30 cellular contexts compared by ENCODE assay signal in genomic region chr4:153547520-153547919, GRCh38.
DNase-seq lines count a peak whose midpoint lies in the region; ATAC-seq and TF ChIP-seq lines count a peak whose summit lies in the region.
"Had no signal": no experiment of that assay in that cellular context is flagged by ENCODE, and none has a peak within 500 bp of the region (broad histone marks: within the 10 kb centered on the region; RNA-seq: fewer than 3 reads in every experiment).

No MANE protein-coding gene starts in this region.

- CTCF ChIA-PET in A673 (lab: Charles Lee): no interaction called here

- H3K4me3 ChIP-seq in aorta (ENCODE audit: low read length in 2 of 2): no peak overlapping the region
- no peak overlapping the region for H3K4me3 ChIP-seq in A673 (ENCODE audit: low read depth, low read length, poor library complexity, severe bottlenecking)
- H3K4me3 ChIP-seq: ascending aorta, left lung, PC-9, suprapubic skin, upper lobe of right lung had no signal

- H3K9me3 ChIP-seq in aorta (ENCODE audit: control insufficient read depth, low read length): no peaks in the 10 kb centered on the region
- no peaks in the 10 kb centered on the region for H3K9me3 ChIP-seq in A673 (ENCODE audit: low read depth, low read length, poor library complexity, severe bottlenecking)
- H3K9me3 ChIP-seq: ascending aorta, left lung, SK-N-SH, suprapubic skin, upper lobe of right lung had no signal

- H3K27me3 Mint-ChIP-seq in natural killer cell (ENCODE audit: low read depth in 2 of 2): no peaks in the 10 kb centered on the region
- H3K27me3 Mint-ChIP-seq in natural killer cell treated with Interleukin-12 subunit alpha and Interleukin-12 subunit beta and Interleukin-15 and Interleukin-18, amount 100 ng/mL, for 72 hours: no peaks in the 10 kb centered on the region
- H3K27me3 Mint-ChIP-seq in memory B cell: no peaks in the 10 kb centered on the region
- H3K27me3 Mint-ChIP-seq: activated naive CD8-positive, alpha-beta T cell treated with anti-CD3 and anti-CD28 coated beads, Interleukin-2, amount 10 ng/mL, durations not matched to agents 7 days and 5 days had no signal

- H3K36me3 ChIP-seq in aorta (ENCODE audit: control insufficient read depth in 1 of 2, insufficient read depth in 2 of 2, low read length in 1 of 2): no peaks in the 10 kb centered on the region
- no peaks in the 10 kb centered on the region for H3K36me3 ChIP-seq in A673 (ENCODE audit: insufficient read depth, low read length, poor library complexity, severe bottlenecking)
- H3K36me3 ChIP-seq: ascending aorta, left lung had no signal

- no peaks in the 10 kb centered on the region for H3K9me3 Mint-ChIP-seq in natural killer cell
- H3K9me3 Mint-ChIP-seq in natural killer cell treated with Interleukin-12 subunit alpha and Interleukin-12 subunit beta and Interleukin-15 and Interleukin-18, amount 100 ng/mL, for 72 hours: peaks cover 2% of the 10 kb centered on the region
- no peaks in the 10 kb centered on the region for H3K9me3 Mint-ChIP-seq in memory B cell
- H3K9me3 Mint-ChIP-seq: activated naive CD8-positive, alpha-beta T cell treated with anti-CD3 and anti-CD28 coated beads, Interleukin-2, amount 10 ng/mL, durations not matched to agents 7 days and 5 days; T-helper 1 cell treated with Interleukin-12 subunit alpha and Interleukin-12 subunit beta and Interleukin-4 antibody, amounts not matched to agents 30 μg/mL and 1 μg/mL, for 36 hours had no signal

- H3K4me3 Mint-ChIP-seq in natural killer cell: peak overlapping the region; percentile 6
- no peak overlapping the region for H3K4me3 Mint-ChIP-seq in natural killer cell treated with Interleukin-12 subunit alpha and Interleukin-12 subunit beta and Interleukin-15 and Interleukin-18, amount 100 ng/mL, for 72 hours
- no peak overlapping the region for H3K4me3 Mint-ChIP-seq in memory B cell
- H3K4me3 Mint-ChIP-seq: activated naive CD8-positive, alpha-beta T cell treated with anti-CD3 and anti-CD28 coated beads, Interleukin-2, amount 10 ng/mL, durations not matched to agents 7 days and 5 days; T-helper 1 cell treated with Interleukin-12 subunit alpha and Interleukin-12 subunit beta and Interleukin-4 antibody, amounts not matched to agents 30 μg/mL and 1 μg/mL, for 36 hours had no signal

- no peak overlapping the region for H3K27ac ChIP-seq in aorta (ENCODE audit: low read depth in 1 of 2, low read length in 2 of 2)
- no peak overlapping the region for H3K27ac ChIP-seq in A673 (ENCODE audit: low read depth, low read length, poor library complexity, severe bottlenecking)
- H3K27ac ChIP-seq: 22Rv1, C4-2B, left lung, PC-9, suprapubic skin, upper lobe of right lung had no signal

- H3K36me3 Mint-ChIP-seq in natural killer cell: no peaks in the 10 kb centered on the region
- H3K36me3 Mint-ChIP-seq in natural killer cell treated with Interleukin-12 subunit alpha and Interleukin-12 subunit beta and Interleukin-15 and Interleukin-18, amount 100 ng/mL, for 72 hours: no peaks in the 10 kb centered on the region
- H3K36me3 Mint-ChIP-seq in memory B cell: peaks cover 16% of the 10 kb centered on the region

- H3K4me1 Mint-ChIP-seq in natural killer cell (peaks cover 40 to 44% of the 10 kb centered on the region in 2 donors), memory B cell (peaks cover 29% of the 10 kb centered on the region)
- peaks cover 27 to 32% of the 10 kb centered on the region in 2 donors for H3K4me1 Mint-ChIP-seq in natural killer cell treated with Interleukin-12 subunit alpha and Interleukin-12 subunit beta and Interleukin-15 and Interleukin-18, amount 100 ng/mL, for 72 hours (ENCODE audit: low read depth in 2 of 2)

- H3K4me1 ChIP-seq in aorta (ENCODE audit: control insufficient read depth in 1 of 2, insufficient read depth in 2 of 2, low read length in 2 of 2) (peaks cover 0 to 5% of the 10 kb centered on the region in 2 donors), A673 (ENCODE audit: insufficient read depth, low read length, poor library complexity, severe bottlenecking) (peaks cover 9% of the 10 kb centered on the region)
- H3K4me1 ChIP-seq: left lung, suprapubic skin, upper lobe of right lung had no signal

- no peak for ATAC-seq in natural killer cell
- ATAC-seq in natural killer cell treated with Interleukin-12 subunit alpha and Interleukin-12 subunit beta and Interleukin-15 and Interleukin-18, amount 100 ng/mL, for 72 hours: no peak
- ATAC-seq in memory B cell (ENCODE audit: low read depth): no peak
- peak; percentile 35 for ATAC-seq in aorta (ENCODE audit: low FRiP score)
- ATAC-seq: left lung, Right ventricle myocardium inferior, upper lobe of right lung had no signal

- BruUV-seq in A673 (replicated peaks; lab: Mats Ljungman, UMichigan): no TSS peak

- intact Hi-C loops in natural killer cell (cut with micrococcal nuclease): no loop called here
- intact Hi-C loops in aorta (cut with DNase I): loop anchor here in 1 of 2 donors (5.0 kb wide), 1 partner anchor 60 kb away; no protein-coding TSS in a partner anchor
- intact Hi-C loops in A673 (cut with micrococcal nuclease; ENCODE audit: unreplicated experiment): no loop called here

- WGBS in aorta, 2 donors: 64 to 76% methylated on average over 5 of the region's 5 CpGs

- TF ChIP-seq CTCF in natural killer cell (IDR thresholded peaks at IDR 0.05): no peak
- no peak for TF ChIP-seq CTCF in A673 (conservative IDR thresholded peaks at IDR 0.05; ENCODE audit: low read depth, low read length)

- DNase-seq in DMS 273 (lab: John Stamatoyannopoulos, UW; ENCODE audit: unreplicated experiment): peak; percentile 39
- DNase-seq in DMS 273 treated with DMSO at 0.1 percent for 48 hours (lab: John Stamatoyannopoulos, UW): no peak
- DNase-seq in natural killer cell: no peak
- no peak for DNase-seq in natural killer cell treated with Interleukin-12 subunit alpha and Interleukin-12 subunit beta and Interleukin-15 and Interleukin-18, amount 100 ng/mL, for 72 hours (ENCODE audit: low spot score)
- no peak for DNase-seq in memory B cell (ENCODE audit: low spot score in 2 of 2)
- no peak for DNase-seq in aorta
- DNase-seq in stimulated activated CD4-positive, alpha-beta T cell treated with anti-CD3 and anti-CD28 coated beads, Interleukin-12 subunit alpha, Interleukin-12 subunit beta, amount 100 ng/mL, for 4 hours: no peak
- no peak for DNase-seq in A673 (ENCODE audit: low spot score)
- DNase-seq: activated CD4-positive, alpha-beta T cell treated with anti-CD3 and anti-CD28 coated beads, Interleukin-2, amount 50 U/mL, for 48 hours; activated CD8-positive, alpha-beta memory T cell treated with anti-CD3 and anti-CD28 coated beads, Interleukin-2, amount 50 U/mL, for 48 hours; activated naive CD8-positive, alpha-beta T cell treated with anti-CD3 and anti-CD28 coated beads, Interleukin-2, amount 10 ng/mL, durations not matched to agents 7 days and 5 days; cortex of kidney; effector memory CD4-positive, alpha-beta T cell; KBM-7; left lung; NCI-H1092; NCI-H1694; NCI-H510A treated with DMSO at 0.1 percent for 48 hours; occipital lobe; PC-9; SK-N-SH; stimulated activated CD4-positive, alpha-beta T cell treated with anti-CD3 and anti-CD28 coated beads, Interleukin-15, amount 100 ng/mL, for 24 hours; stimulated activated CD4-positive, alpha-beta T cell treated with anti-CD3 and anti-CD28 coated beads, Interleukin-4, amount 100 ng/mL, for 4 hours; upper lobe of right lung had no signal

- peak overlapping the region; percentile 1 to 70 for H3K27ac Mint-ChIP-seq in natural killer cell
- H3K27ac Mint-ChIP-seq in natural killer cell treated with Interleukin-12 subunit alpha and Interleukin-12 subunit beta and Interleukin-15 and Interleukin-18, amount 100 ng/mL, for 72 hours: peak overlapping the region in 1 of 2 donors; percentile 39
- H3K27ac Mint-ChIP-seq in memory B cell: peak overlapping the region; percentile 50
- H3K27ac Mint-ChIP-seq: activated naive CD8-positive, alpha-beta T cell treated with anti-CD3 and anti-CD28 coated beads, Interleukin-2, amount 10 ng/mL, durations not matched to agents 7 days and 5 days; T-helper 1 cell treated with Interleukin-12 subunit alpha and Interleukin-12 subunit beta and Interleukin-4 antibody, amounts not matched to agents 30 μg/mL and 1 μg/mL, for 36 hours had no signal

- POLR2A ChIA-PET in A673 (lab: Charles Lee; ENCODE audit: low non-redundant PET): no interaction called here

- H3K27me3 ChIP-seq in aorta (ENCODE audit: control insufficient read depth in 1 of 2, insufficient read depth in 2 of 2, low read length in 1 of 2): no peaks in the 10 kb centered on the region
- H3K27me3 ChIP-seq in A673 (replicated peaks; ENCODE audit: insufficient read depth, low read depth, low read length, poor library complexity): no peaks in the 10 kb centered on the region
- H3K27me3 ChIP-seq: ascending aorta, left lung, suprapubic skin, upper lobe of right lung had no signal
